ENCODE assay signal across 14 cellular contexts in genomic region chr13:50809133-50810090, GRCh38.
DNase-seq lines count a peak whose midpoint lies in the region; ATAC-seq lines count a peak whose summit lies in the region.
"Had no signal": no experiment of that assay in that cellular context is flagged by ENCODE, and none has a peak within 500 bp of the region (broad histone marks: within the 10 kb centered on the region; RNA-seq: fewer than 3 reads in every experiment).

No MANE protein-coding gene starts in this region.

- in situ Hi-C loops in ACHN (cut with HindIII; ENCODE audit: low pct_ligation_motif_present, low pct_unique_long_range_greater_than_20kb, low sequenced_read_pairs): no loop called here

- DNase-seq in SIG-M5 treated with dmso at 0.1 percent for 504 hours (lab: John Stamatoyannopoulos, UW; ENCODE audit: unreplicated experiment) (peak; percentile 78), SIG-M5 (lab: John Stamatoyannopoulos, UW) (no peak), NCI-H510A treated with DMSO at 0.1 percent for 48 hours (lab: John Stamatoyannopoulos, UW) (peak; percentile 62), left kidney (ENCODE audit: low read depth, low spot score) (peak; percentile 70), DMS114 treated with DMSO at 0.1 percent for 48 hours (lab: John Stamatoyannopoulos, UW; ENCODE audit: unreplicated experiment) (no peak), NCI-H446 treated with DMSO at 0.1 percent for 48 hours (lab: John Stamatoyannopoulos, UW) (no peak), ACHN (no peak)
- no peak for DNase-seq in stimulated activated effector memory CD8-positive, alpha-beta T cell treated with anti-CD3 and anti-CD28 coated beads, Interleukin-12 subunit alpha, Interleukin-12 subunit beta, amount 100 ng/mL, for 72 hours (ENCODE audit: low spot score in 2 of 2)
- DNase-seq: activated CD4-positive, CD25-positive, alpha-beta regulatory T cell; COR-L47; cortex of kidney; NCI-H2081 treated with DMSO at 0.1 percent for 48 hours; OCI-M1; T-cell had no signal

- ATAC-seq in stimulated activated effector memory CD8-positive, alpha-beta T cell treated with anti-CD3 and anti-CD28 coated beads, Interleukin-12 subunit alpha, Interleukin-12 subunit beta, amount 100 ng/mL, for 72 hours: no peak
- ATAC-seq: T-cell had no signal

- no peaks in the 10 kb centered on the region for H3K36me3 Mint-ChIP-seq in stimulated activated effector memory CD8-positive, alpha-beta T cell treated with anti-CD3 and anti-CD28 coated beads, Interleukin-12 subunit alpha, Interleukin-12 subunit beta, amount 100 ng/mL, for 72 hours

- peaks cover 2% of the 10 kb centered on the region for H3K9me3 Mint-ChIP-seq in stimulated activated effector memory CD8-positive, alpha-beta T cell treated with anti-CD3 and anti-CD28 coated beads, Interleukin-12 subunit alpha, Interleukin-12 subunit beta, amount 100 ng/mL, for 72 hours

- peaks cover 5% of the 10 kb centered on the region for H3K4me1 Mint-ChIP-seq in stimulated activated effector memory CD8-positive, alpha-beta T cell treated with anti-CD3 and anti-CD28 coated beads, Interleukin-12 subunit alpha, Interleukin-12 subunit beta, amount 100 ng/mL, for 72 hours

- H3K27ac Mint-ChIP-seq in stimulated activated effector memory CD8-positive, alpha-beta T cell treated with anti-CD3 and anti-CD28 coated beads, Interleukin-12 subunit alpha, Interleukin-12 subunit beta, amount 100 ng/mL, for 72 hours: no peak overlapping the region
- H3K27ac Mint-ChIP-seq: T-cell had no signal

- H3K4me3 Mint-ChIP-seq in stimulated activated effector memory CD8-positive, alpha-beta T cell treated with anti-CD3 and anti-CD28 coated beads, Interleukin-12 subunit alpha, Interleukin-12 subunit beta, amount 100 ng/mL, for 72 hours: no peak overlapping the region
- H3K4me3 Mint-ChIP-seq: T-cell had no signal

Comparison
In these comparisons a context has a peak if more than half of its experiments do, and no peak if none do; other contexts are left out.
1. DNase-seq: peak in SIG-M5 treated with dmso at 0.1 percent for 504 hours (single experiment), NCI-H510A treated with DMSO at 0.1 percent for 48 hours (single experiment) and left kidney (single experiment); none in SIG-M5 (single experiment), DMS114 treated with DMSO at 0.1 percent for 48 hours (single experiment), NCI-H446 treated with DMSO at 0.1 percent for 48 hours (single experiment), stimulated activated effector memory CD8-positive, alpha-beta T cell treated with anti-CD3 and anti-CD28 coated beads, Interleukin-12 subunit alpha, Interleukin-12 subunit beta, amount 100 ng/mL, for 72 hours (0 of 2) and ACHN (single experiment).